11 cellular contexts compared by ENCODE assay signal in the genomic region with DNA sequence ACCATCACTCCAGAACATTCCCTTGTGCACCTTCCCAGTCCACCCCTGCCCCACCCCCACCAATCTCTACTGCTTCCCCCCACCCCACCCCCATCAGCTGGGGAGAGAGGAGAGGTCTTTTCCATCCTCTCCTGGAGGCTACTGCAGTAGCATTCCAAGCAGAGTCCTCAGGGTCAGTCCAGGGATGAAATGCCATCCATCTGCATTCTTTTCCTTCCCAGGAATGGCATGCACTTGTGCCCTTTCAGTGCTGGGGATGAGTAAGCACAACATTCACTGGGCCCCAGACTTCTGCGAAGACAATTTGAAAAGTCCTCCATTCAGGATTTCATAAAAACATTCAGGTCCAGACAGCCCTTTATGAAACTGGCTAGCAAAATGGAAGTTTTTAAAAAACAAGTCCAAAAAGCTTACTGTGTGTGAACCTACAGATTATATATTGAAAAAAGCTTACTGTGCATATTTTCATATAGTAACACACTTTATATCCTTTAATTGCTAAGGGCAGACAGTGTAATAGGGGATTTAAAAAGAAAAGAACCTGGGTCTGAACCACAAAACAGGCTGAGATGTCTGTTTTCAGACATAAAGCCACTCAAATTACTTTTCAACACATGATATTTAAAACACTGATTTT. TPM values are rescaled to one million over a fixed set of nuclear protein-coding genes. Genes with fewer than 3 reads are reported as not detected.
DNase-seq lines count a peak whose midpoint lies in the region; ATAC-seq and TF ChIP-seq lines count a peak whose summit lies in the region.
"Had no signal": no experiment of that assay in that cellular context is flagged by ENCODE, and none has a peak within 500 bp of the region (broad histone marks: within the 10 kb centered on the region; RNA-seq: fewer than 3 reads in every experiment).

No MANE protein-coding gene starts in this region.

- H3K27ac ChIP-seq in GM23248 (peak overlapping the region; percentile 38), heart left ventricle (peak overlapping the region in 9 of 12 donors; percentile 43 to 85 (median 62)), psoas muscle (peak overlapping the region; percentile 11), aorta (ENCODE audit: low read depth in 1 of 2, low read length in 2 of 2) (no peak overlapping the region)

- no peak overlapping the region for H2AFZ ChIP-seq in GM23248

- H3K4me2 ChIP-seq in GM23248 (ENCODE audit: unreplicated experiment), result peak overlapping the region; percentile 61

- TF ChIP-seq CTCF in heart left ventricle (IDR thresholded peaks at IDR 0.05) (no peak), psoas muscle (IDR thresholded peaks at IDR 0.05) (no peak)

- H3K9ac ChIP-seq in GM23248, result no peak overlapping the region

- H3K9me3 ChIP-seq in GM23248 (ENCODE audit: low read depth), result no peaks in the 10 kb centered on the region
- no peaks in the 10 kb centered on the region for H3K9me3 ChIP-seq in heart left ventricle
- H3K9me3 ChIP-seq in psoas muscle, result no peaks in the 10 kb centered on the region
- H3K9me3 ChIP-seq in aorta (ENCODE audit: control insufficient read depth, low read length), result no peaks in the 10 kb centered on the region

- WGBS in GM23248 (ENCODE audit: low coverage in 1 of 2, low lambda C conversion rate in 2 of 2, missing lambda C conversion rate in 2 of 2), 2 experiments, result 31 to 37% methylated on average over 1 of the region's 1 CpG
- WGBS in heart left ventricle, 4 donors, result 51 to 75% (median 65%) methylated on average over 1 of the region's 1 CpG
- WGBS in psoas muscle, 3 donors, result 35 to 53% (median 43%) methylated on average over 1 of the region's 1 CpG
- 54 to 63% methylated on average over 1 of the region's 1 CpG for WGBS in aorta, 2 donors

- in situ Hi-C loops in GM23248 (cut with MboI), result no loop called here

- peak; percentile 77 for DNase-seq in GM23248
- peak; percentile 30 for DNase-seq in T1000 (lab: John Stamatoyannopoulos, UW)
- no peak for DNase-seq in heart left ventricle
- DNase-seq in psoas muscle, result no peak
- DNase-seq in cerebellum (ENCODE audit: low spot score), result no peak
- no peak for DNase-seq in NCI-H2029 treated with DMSO at 0.1 percent for 48 hours (lab: John Stamatoyannopoulos, UW)
- no peak for DNase-seq in aorta
- DNase-seq: activated T-cell treated with anti-CD3 and anti-CD28 coated beads for 4 hours, retina, substantia nigra had no signal

- H3K4me1 ChIP-seq in GM23248 (ENCODE audit: insufficient read depth), result peaks cover 20% of the 10 kb centered on the region
- H3K4me1 ChIP-seq in heart left ventricle, result peaks cover 0 to 20% (median 6%) of the 10 kb centered on the region in 12 donors
- H3K4me1 ChIP-seq in psoas muscle, result peaks cover 8% of the 10 kb centered on the region
- no peaks in the 10 kb centered on the region for H3K4me1 ChIP-seq in aorta (ENCODE audit: control insufficient read depth in 1 of 2, insufficient read depth in 2 of 2, low read length in 2 of 2)

- intact Hi-C loops in heart left ventricle (cut with DNase I) (loop anchor here in 1 of 10 donors (2.0 kb wide), 1 partner anchor 49 kb away; the partner anchor contains the start of gene GOLPH3), psoas muscle (cut with DNase I) (loop anchor here in 1 of 2 donors (10.0 kb wide), 1 partner anchor 49 kb away; the partner anchor contains the start of gene GOLPH3), aorta (cut with DNase I) (no loop called here)

- no peaks in the 10 kb centered on the region for H3K27me3 ChIP-seq in GM23248 (replicated peaks; ENCODE audit: insufficient read depth)
- no peaks in the 10 kb centered on the region for H3K27me3 ChIP-seq in heart left ventricle
- H3K27me3 ChIP-seq in psoas muscle (ENCODE audit: insufficient read depth in 3 of 3, low read length in 2 of 3), result no peaks in the 10 kb centered on the region
- H3K27me3 ChIP-seq in aorta (ENCODE audit: control insufficient read depth in 1 of 2, insufficient read depth in 2 of 2, low read length in 1 of 2), result no peaks in the 10 kb centered on the region

- H3K4me3 ChIP-seq in GM23248 (no peak overlapping the region), heart left ventricle (no peak overlapping the region), psoas muscle (no peak overlapping the region), aorta (ENCODE audit: low read length in 2 of 2) (no peak overlapping the region)

- H3F3A ChIP-seq in GM23248 (ENCODE audit: insufficient read depth), result peaks cover 13% of the 10 kb centered on the region; the same call in 1 of the 2 replicates

- no peaks in the 10 kb centered on the region for H4K20me1 ChIP-seq in GM23248 (ENCODE audit: insufficient read depth)

- ATAC-seq in heart left ventricle (peak; percentile 66 to 79 (median 72)), psoas muscle (peak; percentile 66 to 83 (median 74)), aorta (ENCODE audit: low FRiP score) (no peak)
- ATAC-seq in activated CD4-positive, CD25-positive, alpha-beta regulatory T cell treated with anti-CD3 and anti-CD28 coated beads, Interleukin-2, amount 50 U/mL, for 24 hours, result no peak

- no peaks in the 10 kb centered on the region for H3K79me2 ChIP-seq in GM23248 (ENCODE audit: insufficient read depth)

- 0 out of 2 replicates have a peak, but pooled peaks cover 9% of the 10 kb centered on the region for H3K36me3 ChIP-seq in GM23248 (ENCODE audit: low read depth)
- H3K36me3 ChIP-seq in heart left ventricle, result peaks cover 0 to 25% (median 5%) of the 10 kb centered on the region in 9 donors
- peaks cover 0 to 6% of the 10 kb centered on the region in 2 donors for H3K36me3 ChIP-seq in psoas muscle (ENCODE audit: insufficient read depth in 1 of 2, low read depth in 1 of 2)
- no peaks in the 10 kb centered on the region for H3K36me3 ChIP-seq in aorta (ENCODE audit: control insufficient read depth in 1 of 2, insufficient read depth in 2 of 2, low read length in 1 of 2)

- no peaks in the 10 kb centered on the region for H3K9me2 ChIP-seq in GM23248 (ENCODE audit: insufficient read depth)

- no peak for TF ChIP-seq POLR2A in heart left ventricle (IDR thresholded peaks at IDR 0.05)

RNA-seq across cellular contexts. Expression of gene GOLPH3, which starts 50.0 kb away (rescaled TPM):
- total RNA-seq in GM23248 (2014; rRNA removed; shearing (Covaris generic)), result 102 and 103 TPM in 2 replicates
- polyA plus RNA-seq in GM23248 (2016; fragmentation: Nextera tagmentation; extraction: Ambion mirVana) (120 and 121 TPM in 2 replicates), heart left ventricle (10 to 100 TPM; 20.3 to 44.0 TPM), psoas muscle (10 to 100 TPM; 25.4 to 36.8 (median 31.0) TPM), aorta (10 to 100 TPM; 57.0 to 63.2 TPM)
- total RNA-seq in heart left ventricle (10 to 100 TPM; 34.4 to 73.4 (median 50.1) TPM), psoas muscle (10 to 100 TPM; 23.0 to 55.3 (median 35.0) TPM), cerebellum (45.9 TPM), aorta (10 to 100 TPM; 84.9 to 92.0 TPM)

Comparison
In these comparisons a context has a peak if more than half of its experiments do, and no peak if none do; other contexts are left out.
1. DNase-seq: peak in GM23248 (single experiment) and T1000 (single experiment); none in heart left ventricle (0 of 5), psoas muscle (0 of 2), cerebellum (single experiment), NCI-H2029 treated with DMSO at 0.1 percent for 48 hours (single experiment) and aorta (0 of 2).
2. H3K27ac ChIP-seq: peak in GM23248 (single experiment), heart left ventricle (9 of 12) and psoas muscle (single experiment); none in aorta (0 of 2).
3. ATAC-seq: peak in heart left ventricle (4 of 4) and psoas muscle (4 of 4); none in aorta (single experiment) and activated CD4-positive, CD25-positive, alpha-beta regulatory T cell treated with anti-CD3 and anti-CD28 coated beads, Interleukin-2, amount 50 U/mL, for 24 hours (0 of 2).